In the genomic region with DNA sequence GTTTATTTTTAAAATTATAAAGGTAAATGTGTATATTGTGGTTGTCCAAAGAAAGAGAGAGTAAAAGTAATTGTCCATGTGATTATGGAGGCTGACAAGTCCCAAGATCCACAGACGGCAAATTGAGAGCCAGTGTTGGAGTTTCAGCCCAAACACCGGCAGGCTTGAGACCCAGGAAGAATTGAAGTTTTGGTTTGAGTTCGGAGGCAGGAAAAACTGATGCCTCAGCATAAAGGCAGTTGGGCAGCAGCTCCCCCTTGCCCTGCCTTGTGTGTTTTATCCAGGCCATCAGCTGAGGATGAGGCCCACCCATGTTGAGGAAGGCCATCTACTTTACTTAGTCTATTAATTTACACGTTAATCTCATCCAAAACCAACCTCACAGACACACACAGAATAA, we compare ENCODE assay signal across 1 cellular context.
TF ChIP-seq lines count a peak whose summit lies in the region.

No MANE protein-coding gene starts in this region.

TF ChIP-seq in IMR-90, 13 proteins besides CTCF, POLR2A, EP300 and RAD21 (continued from another document):
- TF ChIP-seq NFE2L2 (IDR thresholded peaks at IDR 0.05; ENCODE audit: low read depth, low read length): no peak
- no peak for TF ChIP-seq SMC3 (IDR thresholded peaks at IDR 0.05; ENCODE audit: low read depth, low read length)
